Comparison of ENCODE assay signal across 1 cellular context in genomic region chr10:6569259-6569658, GRCh38.
TF ChIP-seq lines count a peak whose summit lies in the region.

No MANE protein-coding gene starts in this region.

TF ChIP-seq in SK-N-SH, 30 proteins besides CTCF, POLR2A, EP300 and RAD21:
- TF ChIP-seq RXRA (IDR thresholded peaks at IDR 0.05; ENCODE audit: borderline replicate concordance, low read depth) (no peak), MEF2A (IDR thresholded peaks at IDR 0.05; ENCODE audit: borderline replicate concordance, low read depth) (no peak), NRF1 (IDR thresholded peaks at IDR 0.05; ENCODE audit: low read depth, low read length) (no peak), TEAD4 (IDR thresholded peaks at IDR 0.05; ENCODE audit: borderline replicate concordance, insufficient read depth) (no peak), NFIC (IDR thresholded peaks at IDR 0.05; ENCODE audit: borderline replicate concordance) (no peak), TCF12 (IDR thresholded peaks at IDR 0.05) (no peak), FOSL2 (IDR thresholded peaks at IDR 0.05; ENCODE audit: borderline replicate concordance, low read depth) (no peak), FOXJ3 (CRISPR knock-in tag; IDR thresholded peaks at IDR 0.05) (no peak), REST (IDR thresholded peaks at IDR 0.05; ENCODE audit: low read depth, low read length) (no peak), ZBTB33 (IDR thresholded peaks at IDR 0.05; ENCODE audit: borderline replicate concordance, low read depth) (no peak), RCOR1 (IDR thresholded peaks at IDR 0.05; ENCODE audit: low read length) (no peak), MXI1 (IDR thresholded peaks at IDR 0.05; ENCODE audit: low read depth, low read length) (no peak), TAF1 (IDR thresholded peaks at IDR 0.05; ENCODE audit: borderline replicate concordance, low read depth, low read length) (no peak), GATA2 (CRISPR knock-in tag; IDR thresholded peaks at IDR 0.05) (no peak), RFX5 (IDR thresholded peaks at IDR 0.05; ENCODE audit: low read length) (no peak), CHD2 (IDR thresholded peaks at IDR 0.05; ENCODE audit: low read length, partially characterized antibody) (no peak), ELF1 (IDR thresholded peaks at IDR 0.05) (no peak)
